20 cellular contexts compared by ENCODE assay signal in the genomic region with DNA sequence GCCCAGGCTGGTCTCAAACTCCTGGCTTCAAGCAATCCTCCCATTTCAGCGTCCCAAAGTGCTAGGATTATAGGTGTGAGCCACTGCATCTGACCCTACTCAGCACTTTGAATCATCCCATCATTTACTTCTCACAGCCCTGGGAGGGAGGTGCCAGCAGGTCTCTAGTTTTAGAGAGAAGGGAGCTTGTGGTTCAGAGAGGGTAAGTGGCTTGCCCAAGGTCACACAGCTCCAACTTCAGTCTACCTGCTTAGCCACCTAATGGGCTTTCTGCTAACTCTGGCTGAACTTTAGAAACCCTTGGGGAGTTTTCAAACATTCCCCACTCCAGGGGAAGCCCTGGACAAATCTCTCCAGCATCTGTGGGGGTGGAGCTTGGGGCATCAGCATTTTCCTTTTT. TPM values are rescaled to one million over a fixed set of nuclear protein-coding genes. Genes with fewer than 3 reads are reported as not detected.
DNase-seq lines count a peak whose midpoint lies in the region; ATAC-seq, FAIRE-seq and TF ChIP-seq lines count a peak whose summit lies in the region.
"Had no signal": no experiment of that assay in that cellular context is flagged by ENCODE, and none has a peak within 500 bp of the region (broad histone marks: within the 10 kb centered on the region; RNA-seq: fewer than 3 reads in every experiment).

No MANE protein-coding gene starts in this region.

- H3K79me2 ChIP-seq in HepG2 (ENCODE audit: insufficient read depth, low read length) (no peaks in the 10 kb centered on the region), K562 (ENCODE audit: control insufficient read depth, insufficient read depth, low read length) (no peaks in the 10 kb centered on the region)

- H3K4me1 ChIP-seq in HepG2 (ENCODE audit: insufficient read depth, low read length) (no peaks in the 10 kb centered on the region), right lobe of liver (no peaks in the 10 kb centered on the region), K562 (replicated peaks in 1 of 2; ENCODE audit: control insufficient read depth in 2 of 2, insufficient read depth in 2 of 2, low read length in 2 of 2) (no peaks in the 10 kb centered on the region)
- H3K4me1 ChIP-seq: A549, Caco-2 had no signal

- in situ Hi-C loops in HepG2 (cut with HindIII; ENCODE audit: extremely low pct_ligation_motif_present, low pct_unique_long_range_greater_than_20kb) = no loop called here
- in situ Hi-C loops in K562 (cut with MboI) = no loop called here

- no peak for FAIRE-seq in HepG2 (lab: Jason Lieb, UNC)
- no peak for FAIRE-seq in K562 (lab: Jason Lieb, UNC)
- FAIRE-seq: A549, D721Med, G401.6, GM12891, GM19239 had no signal

- DNase-seq in HepG2 (ENCODE audit: low spot score) (no peak), right lobe of liver (no peak), K562 (ENCODE audit: extremely low read depth in 1 of 4, low spot score in 3 of 4) (no peak)
- DNase-seq: AML-193; Caco-2; Calu3; CD4-positive, alpha-beta T cell; CD8-positive, alpha-beta T cell; DMS79 treated with DMSO at 0.1 percent for 48 hours; GF-D8 had no signal

- TF ChIP-seq CTCF in HepG2 (CRISPR knock-in tag; IDR thresholded peaks at IDR 0.05) (no peak), right lobe of liver (IDR thresholded peaks at IDR 0.05) (no peak), K562 (IDR thresholded peaks at IDR 0.05 in 2 of 3, conservative IDR thresholded peaks at IDR 0.05 in 1 of 3; ENCODE audit: insufficient read depth in 2 of 3, low read depth in 1 of 3, low read length in 3 of 3) (no peak)

- TF ChIP-seq POLR2A in HepG2 (IDR thresholded peaks at IDR 0.05; ENCODE audit: insufficient read depth in 1 of 2, low read depth in 2 of 2, low read length in 2 of 2) (no peak), right lobe of liver (IDR thresholded peaks at IDR 0.05) (no peak), K562 (conservative IDR thresholded peaks at IDR 0.05) (no peak)

- BruUV-seq in HepG2 (replicated peaks; lab: Mats Ljungman, UMichigan) (no TSS peak), K562 (replicated peaks; lab: Mats Ljungman, UMichigan) (no TSS peak)

- no peak for TF ChIP-seq RAD21 in HepG2 (CRISPR knock-in tag; IDR thresholded peaks at IDR 0.05)
- TF ChIP-seq RAD21 in K562 (CRISPR knock-in tag; conservative IDR thresholded peaks at IDR 0.05 in 1 of 2, IDR thresholded peaks at IDR 0.05 in 1 of 2) = no peak

- no peaks in the 10 kb centered on the region for H4K20me1 ChIP-seq in HepG2 (ENCODE audit: insufficient read depth, low read length)
- H4K20me1 ChIP-seq in K562 (replicated peaks; ENCODE audit: control insufficient read depth, insufficient read depth, low read length) = no peaks in the 10 kb centered on the region
- H4K20me1 ChIP-seq: BLaER1 treated with 17β-estradiol and CSF1 and Interleukin-3, amounts not matched to agents 10 nM and 100 nM had no signal

- H3K4me2 ChIP-seq in HepG2 (ENCODE audit: low read depth, low read length) (no peak overlapping the region), K562 (ENCODE audit: insufficient read depth, low read length) (no peak overlapping the region)
- H3K4me2 ChIP-seq: A549; BLaER1 treated with 17β-estradiol and CSF1 and Interleukin-3, amounts not matched to agents 10 nM and 100 nM had no signal

- no peak overlapping the region for H3K4me3 ChIP-seq in HepG2 (replicated peaks in 1 of 3; ENCODE audit: insufficient read depth in 1 of 3, low read depth in 2 of 3, low read length in 3 of 3)
- H3K4me3 ChIP-seq in right lobe of liver = no peak overlapping the region
- H3K4me3 ChIP-seq in K562 = no peak overlapping the region
- H3K4me3 ChIP-seq: A549; BLaER1 treated with 17β-estradiol and CSF1 and Interleukin-3, amounts not matched to agents 10 nM and 100 nM had no signal

- H3K27me3 ChIP-seq in HepG2 (ENCODE audit: control insufficient read depth in 1 of 2, insufficient read depth in 2 of 2, low read length in 2 of 2) = no peaks in the 10 kb centered on the region; a peak in 2 of 5 replicates
- no peaks in the 10 kb centered on the region for H3K27me3 ChIP-seq in right lobe of liver
- no peaks in the 10 kb centered on the region for H3K27me3 ChIP-seq in K562 (ENCODE audit: control insufficient read depth in 2 of 2, insufficient read depth in 2 of 2, low read length in 2 of 2)
- H3K27me3 ChIP-seq: BLaER1 treated with 17β-estradiol and CSF1 and Interleukin-3, amounts not matched to agents 10 nM and 100 nM had no signal

- intact Hi-C loops in HepG2 (cut with micrococcal nuclease; ENCODE audit: unreplicated experiment) = no loop called here
- intact Hi-C loops in right lobe of liver (cut with DNase I) = no loop called here
- intact Hi-C loops in K562 (cut with micrococcal nuclease) = no loop called here

- CTCF ChIA-PET in HepG2 (lab: Yijun Ruan, JAX; ENCODE audit: low intra/inter-chr PET ratio, low total read pairs) (no interaction called here), K562 (lab: Yijun Ruan, JAX; ENCODE audit: low intra/inter-chr PET ratio) (no interaction called here)

- H3K9ac ChIP-seq in HepG2 (ENCODE audit: insufficient read depth, low read depth, low read length) = no peak overlapping the region
- no peak overlapping the region for H3K9ac ChIP-seq in K562 (ENCODE audit: insufficient read depth in 1 of 2, low read depth in 2 of 2, low read length in 2 of 2)
- H3K9ac ChIP-seq: BLaER1 treated with 17β-estradiol and CSF1 and Interleukin-3, amounts not matched to agents 10 nM and 100 nM had no signal

- no peaks in the 10 kb centered on the region for H3K36me3 ChIP-seq in HepG2 (replicated peaks in 1 of 2; ENCODE audit: control insufficient read depth in 1 of 2, insufficient read depth in 2 of 2, low read length in 2 of 2)
- H3K36me3 ChIP-seq in right lobe of liver = no peaks in the 10 kb centered on the region
- H3K36me3 ChIP-seq in K562 (ENCODE audit: control insufficient read depth, insufficient read depth, low read length) = no peaks in the 10 kb centered on the region
- H3K36me3 ChIP-seq: BLaER1 treated with 17β-estradiol and CSF1 and Interleukin-3, amounts not matched to agents 10 nM and 100 nM had no signal

- H3K27ac ChIP-seq in HepG2 (ENCODE audit: extremely low read length, insufficient read depth, low read length) (no peak overlapping the region), right lobe of liver (no peak overlapping the region), K562 (ENCODE audit: extremely low read depth, low read depth, low read length) (no peak overlapping the region)
- H3K27ac ChIP-seq: 22Rv1; A549; BLaER1 treated with 17β-estradiol and CSF1 and Interleukin-3, amounts not matched to agents 10 nM and 100 nM; C4-2B had no signal

- WGBS in HepG2 (ENCODE audit: low lambda C conversion rate) = 0% methylated on average over 1 of the region's 1 CpG
- WGBS in right lobe of liver (ENCODE audit: insufficient coverage, low coverage, low lambda C conversion rate, missing lambda C conversion rate) = no CpG with 5 or more reads among the region's 1 CpG
- WGBS in K562 (ENCODE audit: insufficient coverage, low coverage, missing lambda C conversion rate) = 0% methylated on average over 1 of the region's 1 CpG

- H3K9me1 ChIP-seq in K562 (ENCODE audit: control insufficient read depth, insufficient read depth, low read length) = no peaks in the 10 kb centered on the region

- TF ChIP-seq EP300 in HepG2 (IDR thresholded peaks at IDR 0.05; ENCODE audit: low read depth in 2 of 2, low read length in 2 of 2) (no peak), HepG2 (CRISPR knock-in tag; IDR thresholded peaks at IDR 0.05; ENCODE audit: borderline replicate concordance) (no peak), K562 (IDR thresholded peaks at IDR 0.05; ENCODE audit: low read length) (no peak)

- POLR2A ChIA-PET in HepG2 (lab: Yijun Ruan, JAX) = no interaction called here
- POLR2A ChIA-PET in K562 (lab: Yijun Ruan, JAX) = interaction anchor here (0.7 kb wide), 1 partner anchor 13 kb away, joined by 3 read pairs; no protein-coding TSS in a partner anchor

- H3K9me3 ChIP-seq in HepG2 (ENCODE audit: low read length) (peaks cover 5% of the 10 kb centered on the region; the same call in 1 of the 2 replicates), right lobe of liver (no peaks in the 10 kb centered on the region), K562 (replicated peaks; ENCODE audit: control insufficient read depth, insufficient read depth, low read depth, low read length) (no peaks in the 10 kb centered on the region)
- H3K9me3 ChIP-seq: Caco-2 had no signal

- no peak overlapping the region for H2AFZ ChIP-seq in HepG2 (ENCODE audit: low read length)
- no peak overlapping the region for H2AFZ ChIP-seq in K562 (ENCODE audit: low read depth, low read length)

- ATAC-seq in HepG2 (no peak), right lobe of liver (no peak), K562 (no peak), GM21528 (IDR thresholded peaks at IDR 0.05; ENCODE audit: low FRiP score, unreplicated experiment) (no peak), HG03159 (IDR thresholded peaks at IDR 0.05; ENCODE audit: unreplicated experiment) (no peak)
- ATAC-seq: A549; CD8-positive, alpha-beta T cell had no signal

RNA-seq across cellular contexts. Expression of gene CACNA1A, which starts 18.3 kb away (rescaled TPM):
- not detected in 2 replicates for total RNA-seq in HepG2 (2016; rRNA removed; fragmentation: Illumina TruSeq; extraction: Trizol)
- not detected in 2 replicates for total RNA-seq in HepG2 (2016; cell fraction: cytosol; rRNA removed; fragmentation: Illumina TruSeq; extraction: Trizol; ENCODE audit: low read depth)
- total RNA-seq in HepG2 (2016; cell fraction: insoluble cytoplasmic fraction; rRNA removed; fragmentation: Illumina TruSeq; extraction: Trizol) = not detected in 2 replicates
- not detected in 2 replicates for total RNA-seq in HepG2 (2016; cell fraction: membrane; rRNA removed; fragmentation: Illumina TruSeq; extraction: Trizol)
- not detected in 2 replicates for total RNA-seq in HepG2 (2016; cell fraction: nucleus; rRNA removed; fragmentation: Illumina TruSeq; extraction: Trizol)
- not detected in 2 replicates for polyA plus RNA-seq in HepG2 (2011; rRNA removed)
- polyA plus RNA-seq in HepG2 (2011; cell fraction: cytosol; rRNA removed) = not detected in 2 replicates
- not detected in 2 replicates for polyA plus RNA-seq in HepG2 (2011; cell fraction: nucleus; rRNA removed)
- polyA plus RNA-seq in HepG2 (2012) = not detected in 2 replicates
- not detected in 2 replicates for polyA plus RNA-seq in HepG2 (2016; cell fraction: cytosol; fragmentation: Illumina TruSeq; extraction: Trizol; ENCODE audit: low read depth)
- not detected in 2 replicates for polyA plus RNA-seq in HepG2 (2016; cell fraction: insoluble cytoplasmic fraction; fragmentation: Illumina TruSeq; extraction: Trizol; ENCODE audit: low read depth)
- not detected in 2 replicates for polyA plus RNA-seq in HepG2 (2016; cell fraction: membrane; fragmentation: Illumina TruSeq; extraction: Trizol; ENCODE audit: low read depth)
- polyA plus RNA-seq in HepG2 (2016; cell fraction: nucleus; fragmentation: Illumina TruSeq; extraction: Trizol; ENCODE audit: insufficient read depth, low read depth) = not detected in 2 replicates
- 0.23 TPM in 1 of 2 replicates, not detected in the other for polyA minus RNA-seq in HepG2 (2011; rRNA and poly(A)+ RNA removed; ENCODE audit: low replicate concordance)
- not detected in 2 replicates for polyA minus RNA-seq in HepG2 (2011; cell fraction: cytosol; rRNA and poly(A)+ RNA removed)
- polyA minus RNA-seq in HepG2 (2011; cell fraction: nucleus; rRNA and poly(A)+ RNA removed) = not detected in 2 replicates
- total RNA-seq in right lobe of liver = under 1 TPM in 1 of 6 experiments, not detected in 5; 0.11 TPM
- total RNA-seq in K562 (2011; cell fraction: chromatin; rRNA removed; ENCODE audit: low replicate concordance) = 0.74 and 0.95 TPM in 2 replicates
- 0.13 and 0.17 TPM in 2 replicates for total RNA-seq in K562 (2011; cell fraction: nucleolus; rRNA removed)
- total RNA-seq in K562 (2011; cell fraction: nucleoplasm; rRNA removed) = 0.51 and 1.5 TPM in 2 replicates
- total RNA-seq in K562 (2014; rRNA removed) = 0.04 and 0.09 TPM in 2 replicates
- 0.15 TPM in 1 of 2 replicates, not detected in the other for total RNA-seq in K562 (2014; rRNA removed; fragmentation: Illumina TruSeq; extraction: Trizol)
- 0.18 TPM in 1 of 2 replicates, not detected in the other for total RNA-seq in K562 (2015; rRNA removed; fragmentation: Illumina TruSeq; extraction: Trizol)
- 0.04 TPM in 1 of 2 replicates, not detected in the other for total RNA-seq in K562 (2021)
- polyA plus RNA-seq in K562 (2011; rRNA removed) = 0.08 and 0.11 TPM in 2 replicates
- 0.03 and 0.07 TPM in 2 replicates for polyA plus RNA-seq in K562 (2011; cell fraction: cytosol; rRNA removed)
- 0.08 and 0.40 TPM in 2 replicates for polyA plus RNA-seq in K562 (2011; cell fraction: nucleus; rRNA removed)
- polyA plus RNA-seq in K562 (2012) = 0.28 and 0.31 TPM in 2 replicates
- 0.04 and 0.08 TPM in 2 replicates for polyA plus RNA-seq in K562 (2014; fragmentation: Illumina TruSeq; extraction: Trizol)
- polyA plus RNA-seq in K562 (2014; fragmentation: Nextera tagmentation; extraction: Ambion mirVana) = under 1 TPM; 0.08 to 0.20 TPM
- polyA plus RNA-seq in K562 (2014; rRNA removed) = 0.01 and 0.03 TPM in 2 replicates
- polyA minus RNA-seq in K562 (2011; rRNA and poly(A)+ RNA removed) = not detected in 2 replicates
- polyA minus RNA-seq in K562 (2011; cell fraction: cytosol; rRNA and poly(A)+ RNA removed) = not detected in 2 replicates
- polyA minus RNA-seq in K562 (2011; cell fraction: nucleus; rRNA and poly(A)+ RNA removed) = 0.13 and 0.22 TPM in 2 replicates
- total RNA-seq: Caco-2 had no signal

Comparison
In these comparisons a context has a peak if more than half of its experiments do, and no peak if none do; other contexts are left out.
1. Of the 241 proteins assayed by ChIP-seq in both HepG2 and K562: peak only in HepG2: none; only in K562: ZFP36; in both: none; in neither: 240.